19 cellular contexts compared by ENCODE assay signal in the genomic region with DNA sequence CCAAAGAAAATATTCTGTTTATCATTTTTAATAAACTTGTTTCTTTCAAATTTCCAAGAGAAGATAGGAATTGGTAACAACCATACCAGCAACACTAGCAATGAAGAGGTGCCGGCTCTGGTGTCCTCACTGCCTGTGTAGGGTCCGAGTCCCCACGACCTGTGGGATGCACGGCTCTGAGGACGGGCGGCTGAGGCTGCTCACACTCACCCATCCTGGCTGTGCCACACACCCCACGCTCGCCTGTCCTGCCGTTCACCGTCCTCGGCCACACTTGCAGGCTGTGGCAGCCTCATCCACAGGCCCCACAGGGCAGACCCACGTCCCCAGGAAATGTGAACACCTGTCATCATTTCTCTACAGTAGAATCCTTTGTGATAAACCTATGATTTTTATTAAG. TPM values are rescaled to one million over a fixed set of nuclear protein-coding genes. Genes with fewer than 3 reads are reported as not detected.
DNase-seq lines count a peak whose midpoint lies in the region; ATAC-seq, FAIRE-seq and TF ChIP-seq lines count a peak whose summit lies in the region.
"Had no signal": no experiment of that assay in that cellular context is flagged by ENCODE, and none has a peak within 500 bp of the region (broad histone marks: within the 10 kb centered on the region; RNA-seq: fewer than 3 reads in every experiment).

No MANE protein-coding gene starts in this region.

- no peak for TF ChIP-seq POLR2A in upper lobe of left lung (IDR thresholded peaks at IDR 0.05)

- 82 to 86% methylated on average over 12 of the region's 12 CpGs for WGBS in upper lobe of left lung, 2 donors

- H3K27ac ChIP-seq in BLaER1 (no peak overlapping the region), kidney (ENCODE audit: low read depth in 2 of 2, low read length in 2 of 2) (no peak overlapping the region), upper lobe of left lung (no peak overlapping the region)

- no peak for FAIRE-seq in kidney (lab: Jason Lieb, UNC)

- H3K4me1 ChIP-seq in BE2C (no peaks in the 10 kb centered on the region), BLaER1 (peaks cover 67% of the 10 kb centered on the region), kidney (ENCODE audit: control insufficient read depth in 1 of 2, insufficient read depth in 1 of 2, low read depth in 1 of 2, low read length in 2 of 2) (no peaks in the 10 kb centered on the region), upper lobe of left lung (peaks cover 0 to 10% (median 0%) of the 10 kb centered on the region in 4 donors)
- H3K4me1 ChIP-seq: Caco-2 had no signal

- no peak for TF ChIP-seq EP300 in upper lobe of left lung (IDR thresholded peaks at IDR 0.05)

- no peak for TF ChIP-seq CTCF in BE2C (IDR thresholded peaks at IDR 0.05; ENCODE audit: low read depth, low read length)
- TF ChIP-seq CTCF in kidney (IDR thresholded peaks at IDR 0.05; ENCODE audit: borderline replicate concordance, extremely low read depth, insufficient read depth), result no peak
- no peak for TF ChIP-seq CTCF in upper lobe of left lung (IDR thresholded peaks at IDR 0.05)

- peak overlapping the region; percentile 83; the same call in 1 of the 2 replicates for H3K4me2 ChIP-seq in BLaER1

- ATAC-seq in GM19035 (IDR thresholded peaks at IDR 0.05; ENCODE audit: unreplicated experiment) (no peak), upper lobe of left lung (ENCODE audit: low FRiP score in 2 of 2) (no peak)

- no peaks in the 10 kb centered on the region for H4K20me1 ChIP-seq in BLaER1

- no peak overlapping the region for H3K4me3 ChIP-seq in BE2C (ENCODE audit: low read depth, low read length)
- no peak overlapping the region for H3K4me3 ChIP-seq in BLaER1
- H3K4me3 ChIP-seq in kidney (ENCODE audit: low read length in 2 of 2), result no peak overlapping the region
- no peak overlapping the region for H3K4me3 ChIP-seq in upper lobe of left lung

- H3K27me3 ChIP-seq in BE2C (no peaks in the 10 kb centered on the region), BLaER1 (peaks cover 12% of the 10 kb centered on the region; the same call in 1 of the 2 replicates), upper lobe of left lung (peaks cover 0 to 9% (median 3%) of the 10 kb centered on the region in 4 donors)

- H3K9ac ChIP-seq in BLaER1 (no peak overlapping the region), kidney (ENCODE audit: low read length in 2 of 2) (no peak overlapping the region)

- intact Hi-C loops in kidney (cut with DNase I), result no loop called here
- intact Hi-C loops in posterior vena cava (cut with DNase I), result no loop called here

- DNase-seq in BE2C (peak; percentile 1), kidney (peak; percentile 57), posterior vena cava (ENCODE audit: low spot score) (peak; percentile 60), kidney tubule cell (ENCODE audit: low spot score) (no peak), upper lobe of left lung (no peak)
- DNase-seq: AML-193; Caco-2; CD4-positive, CD25-positive, alpha-beta regulatory T cell; DMS153; GF-D8; H7; IMR-90; NCI-H1417 treated with DMSO at 0.1 percent for 48 hours; NCI-H1930; NCI-H345; NCI-H524 treated with DMSO at 0.1 percent for 48 hours; SIG-M5 had no signal

- H3K36me3 ChIP-seq in BE2C, result no peaks in the 10 kb centered on the region
- H3K36me3 ChIP-seq in BLaER1, result no peaks in the 10 kb centered on the region
- H3K36me3 ChIP-seq in kidney (ENCODE audit: control insufficient read depth in 1 of 2, insufficient read depth in 2 of 2, low read length in 2 of 2), result no peaks in the 10 kb centered on the region
- no peaks in the 10 kb centered on the region for H3K36me3 ChIP-seq in upper lobe of left lung

- H3K9me3 ChIP-seq in BE2C (no peaks in the 10 kb centered on the region), BLaER1 (no peaks in the 10 kb centered on the region), kidney (ENCODE audit: control insufficient read depth in 1 of 2, low read length in 2 of 2) (no peaks in the 10 kb centered on the region), upper lobe of left lung (no peaks in the 10 kb centered on the region)
- H3K9me3 ChIP-seq: Caco-2 had no signal

RNA-seq across cellular contexts. Expression of a gene that starts 48.2 kb away (rescaled TPM):
- 15.0 TPM for polyA plus RNA-seq in BE2C (2012; ENCODE audit: insufficient read depth, insufficient read length, low read depth)
- total RNA-seq in kidney, result 0.60 TPM
- polyA plus RNA-seq in kidney (ENCODE audit: insufficient read depth, low read depth, low replicate concordance), result not detected
- 1 to 10 TPM; 1.4 to 2.1 TPM for total RNA-seq in posterior vena cava
- 1 to 10 TPM in 2 of 6 donors, under 1 TPM in 3, not detected in 1; 0.11 to 2.2 (median 0.79) TPM for total RNA-seq in upper lobe of left lung
- total RNA-seq: Caco-2 had no signal

Comparison
In these comparisons a context has a peak if more than half of its experiments do, and no peak if none do; other contexts are left out.
1. DNase-seq: peak in BE2C (single experiment), kidney (single experiment) and posterior vena cava (single experiment); none in kidney tubule cell (single experiment) and upper lobe of left lung (0 of 2).